21 cellular contexts compared by ENCODE assay signal in the genomic region with DNA sequence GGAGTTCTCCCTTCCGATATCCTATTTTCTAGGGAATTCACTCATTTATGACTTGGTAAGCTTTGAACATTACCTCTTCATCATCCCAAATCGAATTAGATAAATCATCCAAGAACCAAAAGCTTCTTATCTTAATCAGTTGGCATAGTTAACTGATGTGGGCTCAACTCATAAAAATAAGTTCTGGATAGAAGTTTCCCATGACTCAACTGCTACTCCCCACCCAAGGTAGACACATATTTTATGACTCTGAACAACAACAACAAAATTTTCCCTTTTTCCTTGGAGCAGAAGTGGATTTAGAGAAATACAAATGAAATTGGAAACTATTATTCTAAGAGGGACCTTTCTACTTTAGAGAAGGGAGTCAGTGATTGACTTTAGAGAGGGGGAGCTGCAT.
"Had no signal": no experiment of that assay in that cellular context is flagged by ENCODE, and none has a peak within 500 bp of the region (broad histone marks: within the 10 kb centered on the region; RNA-seq: fewer than 3 reads in every experiment).

No MANE protein-coding gene starts in this region.

- H3K36me3 Mint-ChIP-seq: memory B cell, naive B cell, neural progenitor cell had no signal

- H3K4me1 Mint-ChIP-seq: endodermal cell; memory B cell; naive B cell; neural progenitor cell; stimulated activated naive CD8-positive, alpha-beta T cell treated with anti-CD3 and anti-CD28 coated beads, Interleukin-15, amount 100 ng/mL, for 72 hours had no signal

- H3K27ac Mint-ChIP-seq: dendritic cell treated with granulocyte-macrophage colony-stimulating factor and Interleukin-4, amounts not matched to agents 40 ng/mL and 50 ng/mL, for 4 days; endodermal cell; memory B cell; naive B cell; neural progenitor cell; stimulated activated naive CD8-positive, alpha-beta T cell treated with anti-CD3 and anti-CD28 coated beads, Interleukin-15, amount 100 ng/mL, for 72 hours had no signal

- H3K4me3 Mint-ChIP-seq: dendritic cell treated with granulocyte-macrophage colony-stimulating factor and Interleukin-4, amounts not matched to agents 40 ng/mL and 50 ng/mL, for 4 days; endodermal cell; memory B cell; naive B cell; nephron; neural progenitor cell; stimulated activated naive CD8-positive, alpha-beta T cell treated with anti-CD3 and anti-CD28 coated beads, Interleukin-15, amount 100 ng/mL, for 72 hours had no signal

- ATAC-seq: gastrocnemius medialis; left lobe of liver; sciatic nerve; stimulated activated naive CD8-positive, alpha-beta T cell treated with anti-CD3 and anti-CD28 coated beads, Interleukin-15, amount 100 ng/mL, for 72 hours had no signal

- H3K9me3 Mint-ChIP-seq: dendritic cell treated with granulocyte-macrophage colony-stimulating factor and Interleukin-4, amounts not matched to agents 40 ng/mL and 50 ng/mL, for 4 days; memory B cell; neural progenitor cell; stimulated activated naive CD8-positive, alpha-beta T cell treated with anti-CD3 and anti-CD28 coated beads, Interleukin-15, amount 100 ng/mL, for 72 hours had no signal

- DNase-seq: colonic mucosa; effector CD8-positive, alpha-beta T cell; foreskin fibroblast; gastrocnemius medialis; head of caudate nucleus; mucosa of descending colon; naive B cell; stimulated activated CD4-positive, alpha-beta T cell treated with anti-CD3 and anti-CD28 coated beads, Interleukin-12 subunit alpha, Interleukin-12 subunit beta, amount 100 ng/mL, for 4 hours; stimulated activated CD4-positive, alpha-beta T cell treated with anti-CD3 and anti-CD28 coated beads, Interleukin-1b, Interleukin-23, amount 100 ng/mL, for 48 hours; stimulated activated CD4-positive, alpha-beta T cell treated with anti-CD3 and anti-CD28 coated beads, Interleukin-4, amount 100 ng/mL, for 1 hour; stimulated activated CD8-positive, alpha-beta memory T cell treated with anti-CD3 and anti-CD28 coated beads, Interleukin-4, amount 100 ng/mL, for 48 hours; stimulated activated naive CD4-positive, alpha-beta T cell; stimulated activated naive CD8-positive, alpha-beta T cell treated with anti-CD3 and anti-CD28 coated beads, Interleukin-15, amount 100 ng/mL, for 72 hours; thyroid gland had no signal

- H3K27me3 Mint-ChIP-seq: dendritic cell treated with granulocyte-macrophage colony-stimulating factor and Interleukin-4, amounts not matched to agents 40 ng/mL and 50 ng/mL, for 4 days had no signal
